ENCODE assay signal across 8 cellular contexts in the genomic region with DNA sequence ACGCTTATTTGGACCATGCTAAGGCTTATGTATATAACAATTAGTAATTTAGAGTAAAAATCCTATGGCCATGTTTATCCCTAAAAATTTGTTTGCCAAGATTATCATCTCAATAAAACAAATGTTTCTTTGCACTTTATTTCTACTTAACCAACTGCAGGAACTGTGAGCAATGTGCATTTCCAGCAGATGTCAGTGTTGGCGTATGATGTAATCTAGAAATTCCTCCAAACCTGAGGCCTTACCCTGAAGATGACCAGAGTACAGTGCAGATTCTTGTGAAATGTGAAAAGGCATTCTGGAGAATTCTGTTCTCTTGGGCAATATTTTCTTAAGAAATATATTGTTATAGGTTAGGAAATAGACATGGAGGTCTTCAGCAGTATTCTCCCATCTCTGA.
DNase-seq lines count a peak whose midpoint lies in the region; ATAC-seq and TF ChIP-seq lines count a peak whose summit lies in the region.

No MANE protein-coding gene starts in this region.

- no peak overlapping the region for H3K4me3 ChIP-seq in AG09309 (ENCODE audit: control insufficient read depth, low read depth, low read length)
- no peak overlapping the region for H3K4me3 ChIP-seq in dorsolateral prefrontal cortex

- H3K9me3 Mint-ChIP-seq in naive B cell: peaks cover 0 to 31% (median 17%) of the 10 kb centered on the region in 7 donors

- no peaks in the 10 kb centered on the region for H3K36me3 Mint-ChIP-seq in naive B cell

- H3K27me3 ChIP-seq in dorsolateral prefrontal cortex: no peaks in the 10 kb centered on the region

- DNase-seq in AG09309 (ENCODE audit: low read depth) (peak; percentile 69), NOMO-1 treated with dmso at 0.1 percent for 144 hours (lab: John Stamatoyannopoulos, UW; ENCODE audit: unreplicated experiment) (peak; percentile 62), dorsolateral prefrontal cortex (peak in 1 of 10 donors; percentile 42), naive B cell (peak; percentile 24), NCI-H2227 (lab: John Stamatoyannopoulos, UW; ENCODE audit: unreplicated experiment) (no peak)
- DNase-seq in central memory CD4-positive, alpha-beta T cell: no peak

- H3K4me1 Mint-ChIP-seq in naive B cell: peaks cover 16 to 51% (median 39%) of the 10 kb centered on the region in 3 donors

- ATAC-seq in GM18502 (IDR thresholded peaks at IDR 0.05; ENCODE audit: poor library complexity, unreplicated experiment) (peak; percentile 76), HG03064 (IDR thresholded peaks at IDR 0.05; ENCODE audit: low read depth, unreplicated experiment) (peak; percentile 60), naive B cell (ENCODE audit: low read depth in 2 of 2) (no peak)

- intact Hi-C loops in dorsolateral prefrontal cortex (cut with DNase I): loop anchor here (5.0 to 10.0 kb wide), 2 partner anchors 100 to 402 kb away; no protein-coding TSS in a partner anchor

- peak overlapping the region in 1 of 8 donors; percentile 52 for H3K4me3 Mint-ChIP-seq in naive B cell

- H3K27ac Mint-ChIP-seq in naive B cell: no peak overlapping the region

- no peak overlapping the region for H3K27ac ChIP-seq in dorsolateral prefrontal cortex

- no peaks in the 10 kb centered on the region for H3K27me3 Mint-ChIP-seq in naive B cell

- TF ChIP-seq CTCF in AG09309 (IDR thresholded peaks at IDR 0.05; ENCODE audit: control insufficient read depth, insufficient read depth, low read depth, low read length, missing control alignments): peak; percentile 62
- peak; percentile 29 to 77 (median 60) for TF ChIP-seq CTCF in dorsolateral prefrontal cortex (IDR thresholded peaks at IDR 0.05 in 54 of 56, conservative IDR thresholded peaks at IDR 0.05 in 2 of 56; ENCODE audit: low read depth in 1 of 56, partially characterized antibody in 56 of 56)

Comparison
In these comparisons a context has a peak if more than half of its experiments do, and no peak if none do; other contexts are left out.
1. DNase-seq: peak in AG09309 (single experiment), NOMO-1 treated with dmso at 0.1 percent for 144 hours (single experiment) and naive B cell (single experiment); none in NCI-H2227 (single experiment) and central memory CD4-positive, alpha-beta T cell (single experiment).
2. ATAC-seq: peak in GM18502 (single experiment) and HG03064 (single experiment); none in naive B cell (0 of 2).